20 cellular contexts compared by ENCODE assay signal in genomic region chr6:12278915-12279314, GRCh38. TPM values are rescaled to one million over a fixed set of nuclear protein-coding genes. Genes with fewer than 3 reads are reported as not detected.
A peak's percentile ranks its signal among the peaks of the same experiment; 100 is the strongest.
DNase-seq lines count a peak whose midpoint lies in the region; ATAC-seq, FAIRE-seq and TF ChIP-seq lines count a peak whose summit lies in the region.
"Had no signal": no experiment of that assay in that cellular context is flagged by ENCODE, and none has a peak within 500 bp of the region (broad histone marks: within the 10 kb centered on the region; RNA-seq: fewer than 3 reads in every experiment).

No MANE protein-coding gene starts in this region.

- FAIRE-seq in GM12878 (lab: Jason Lieb, UNC) (no peak), D721Med (lab: Jason Lieb, UNC) (no peak)
- FAIRE-seq: GM12892 had no signal

- H3K4me1 ChIP-seq in GM23248 (ENCODE audit: insufficient read depth) = peaks cover 24% of the 10 kb centered on the region
- peaks cover 4% of the 10 kb centered on the region; the same call in 1 of the 2 replicates for H3K4me1 ChIP-seq in GM12878 (ENCODE audit: control insufficient read depth, insufficient read depth, low read length)
- peaks cover 3 to 7% of the 10 kb centered on the region in 2 experiments for H3K4me1 ChIP-seq in trophoblast cell (ENCODE audit: control insufficient read depth in 1 of 2, insufficient read depth in 2 of 2, low read length in 2 of 2)
- H3K4me1 ChIP-seq: BE2C, HAP-1 had no signal

- no peak overlapping the region for H2BK12ac ChIP-seq in trophoblast cell (ENCODE audit: low read length)

- H2AK5ac ChIP-seq in trophoblast cell (ENCODE audit: low read length) = no peak overlapping the region

- H3K4me3 ChIP-seq in GM23248 = no peak overlapping the region
- peak overlapping the region; percentile 18; the same call in 1 of the 2 replicates for H3K4me3 ChIP-seq in LNCaP clone FGC (ENCODE audit: low read depth, low read length)
- H3K4me3 ChIP-seq in GM12878 = no peak overlapping the region
- no peak overlapping the region for H3K4me3 ChIP-seq in trophoblast cell (ENCODE audit: low read depth, low read length)
- H3K4me3 ChIP-seq: HAP-1, K562 had no signal

- no peaks in the 10 kb centered on the region for H3K9me3 ChIP-seq in GM23248 (ENCODE audit: low read depth)
- no peaks in the 10 kb centered on the region for H3K9me3 ChIP-seq in GM12878 (replicated peaks; ENCODE audit: control insufficient read depth, insufficient read depth, low read length)
- H3K9me3 ChIP-seq in trophoblast cell (ENCODE audit: insufficient read depth, low read depth, low read length) = no peaks in the 10 kb centered on the region
- H3K9me3 ChIP-seq: BE2C, HAP-1 had no signal

- no peaks in the 10 kb centered on the region for H3K27me3 ChIP-seq in GM23248 (replicated peaks; ENCODE audit: insufficient read depth)
- H3K27me3 ChIP-seq in GM12878 (replicated peaks in 1 of 2; ENCODE audit: control insufficient read depth in 2 of 2, insufficient read depth in 2 of 2, low read length in 1 of 2) = no peaks in the 10 kb centered on the region
- no peaks in the 10 kb centered on the region for H3K27me3 ChIP-seq in trophoblast cell (ENCODE audit: insufficient read depth, low read length)

- POLR2A ChIA-PET in GM12878 (lab: Charles Lee) = interaction anchor here (1.0 kb wide), 1 partner anchor 94 kb away, joined by 3 read pairs; no protein-coding TSS in a partner anchor

- H4K20me1 ChIP-seq in GM23248 (ENCODE audit: insufficient read depth) = no peaks in the 10 kb centered on the region
- no peaks in the 10 kb centered on the region for H4K20me1 ChIP-seq in GM12878 (ENCODE audit: control insufficient read depth, insufficient read depth)

- peaks cover 11% of the 10 kb centered on the region for H3F3A ChIP-seq in GM23248 (ENCODE audit: insufficient read depth)

- no peak for ATAC-seq in GM12878
- ATAC-seq: K562 had no signal

- RAD21 ChIA-PET in GM12878 (lab: Charles Lee; ENCODE audit: unreplicated experiment) = interaction anchor here (1.1 to 2.3 kb wide), 4 partner anchors 11 to 557 kb away, joined by 3 to 9 read pairs (median 6); partner anchors contain the start of gene EDN1

- H4K8ac ChIP-seq in trophoblast cell (ENCODE audit: low read depth, low read length) = no peak overlapping the region

- BruUV-seq in GM12878 (replicated peaks; lab: Mats Ljungman, UMichigan) = no TSS peak

- TF ChIP-seq CTCF in LNCaP clone FGC (IDR thresholded peaks at IDR 0.05; ENCODE audit: control insufficient read depth, extremely low read depth, insufficient read depth) (no peak), GM12878 (IDR thresholded peaks at IDR 0.05 in 2 of 3, conservative IDR thresholded peaks at IDR 0.05 in 1 of 3; ENCODE audit: control insufficient read depth in 2 of 3, extremely low read depth in 1 of 3, insufficient read depth in 1 of 3, low read depth in 3 of 3, low read length in 3 of 3) (no peak), D721Med (IDR thresholded peaks at IDR 0.05; ENCODE audit: insufficient read depth, missing control alignments) (no peak)

- H3K36me3 ChIP-seq in GM23248 (ENCODE audit: low read depth) (no peaks in the 10 kb centered on the region), GM12878 (ENCODE audit: control insufficient read depth in 2 of 2, insufficient read depth in 2 of 2, low read length in 1 of 2) (no peaks in the 10 kb centered on the region), trophoblast cell (ENCODE audit: control insufficient read depth in 1 of 2, insufficient read depth in 2 of 2, low read length in 2 of 2) (no peaks in the 10 kb centered on the region)
- H3K36me3 ChIP-seq: BE2C, HAP-1 had no signal

- in situ Hi-C loops in GM23248 (cut with MboI) = no loop called here
- in situ Hi-C loops in GM12878 (cut with MboI) = no loop called here

- no peak overlapping the region for H3K18ac ChIP-seq in trophoblast cell (ENCODE audit: low read length)

- H3K4ac ChIP-seq in trophoblast cell (ENCODE audit: low read depth, low read length) = no peak overlapping the region

- H2AFZ ChIP-seq in GM23248 = peak overlapping the region; percentile 35; the same call in 1 of the 2 replicates
- peak overlapping the region; percentile 77 for H2AFZ ChIP-seq in GM12878 (ENCODE audit: control insufficient read depth, low read depth, low read length)
- no peak overlapping the region for H2AFZ ChIP-seq in trophoblast cell (ENCODE audit: insufficient read depth, low read length, poor library complexity)

- H3K4me2 ChIP-seq in GM23248 (ENCODE audit: unreplicated experiment) (peak overlapping the region; percentile 52), GM12878 (ENCODE audit: control insufficient read depth, insufficient read depth) (no peak overlapping the region), trophoblast cell (ENCODE audit: low read length) (no peak overlapping the region)

- H3K79me1 ChIP-seq in trophoblast cell (ENCODE audit: low read length) = peaks cover 8% of the 10 kb centered on the region

- H2BK120ac ChIP-seq in trophoblast cell (ENCODE audit: insufficient read depth, low read length, poor library complexity) = no peak overlapping the region

- SMC1A ChIA-PET in GM12878 (lab: Charles Lee; ENCODE audit: uncharacterized antibody, unreplicated experiment) = interaction anchor here (1.0 to 1.6 kb wide), 4 partner anchors 11 to 623 kb away, joined by 4 to 7 read pairs (median 5); partner anchors contain the start of gene EDN1

- CTCF ChIA-PET in GM12878 (lab: Yijun Ruan, JAX) = interaction anchor here (1.3 to 2.8 kb wide), 4 partner anchors 11 to 623 kb away, joined by 5 to 22 read pairs (median 11); partner anchors contain the start of gene EDN1

- intact Hi-C loops in GM12878 (cut with micrococcal nuclease; ENCODE audit: unreplicated experiment) = no loop called here

- H4K12ac ChIP-seq in trophoblast cell (ENCODE audit: low read depth, low read length) = no peak overlapping the region

- H3K9ac ChIP-seq in GM23248 (peak overlapping the region; percentile 14; the same call in 1 of the 2 replicates), GM12878 (ENCODE audit: control insufficient read depth, insufficient read depth, low read length) (no peak overlapping the region), trophoblast cell (ENCODE audit: low read length) (no peak overlapping the region)

- no peak overlapping the region for H3K14ac ChIP-seq in trophoblast cell (ENCODE audit: low read length)

- TF ChIP-seq POLR2A in GM12878 (IDR thresholded peaks at IDR 0.05; ENCODE audit: low read depth, low read length) = no peak

- DNase-seq in GM23248 (no peak), LNCaP clone FGC (ENCODE audit: low read depth) (peak; percentile 89), GM12878 (ENCODE audit: low read depth, low spot score) (no peak), trophoblast cell (no peak), iPS-NIHi11 (ENCODE audit: low spot score) (no peak), COLO829 (ENCODE audit: low spot score) (no peak), D721Med (ENCODE audit: insufficient read length, low spot score) (no peak)
- DNase-seq: BE2C; CD4-positive, alpha-beta T cell; NCI-H1417; NCI-H187; NCI-H2107; NCI-H510A; NCI-H748 treated with DMSO at 0.1 percent for 48 hours; NK-92 treated with Interleukin-12 subunit alpha and Interleukin-12 subunit beta, amount 100 ng/mL, for 24 hours; SIG-M5 had no signal

- H3K27ac ChIP-seq in GM23248 (0 out of 2 replicates have a peak overlapping the region, but pooled peaks have one; percentile 2), GM12878 (ENCODE audit: control insufficient read depth, insufficient read depth) (no peak overlapping the region), trophoblast cell (ENCODE audit: low read depth, low read length) (peak overlapping the region; percentile 13)

- no peaks in the 10 kb centered on the region for H3K9me2 ChIP-seq in GM23248 (ENCODE audit: insufficient read depth)

- H3K79me2 ChIP-seq in GM23248 (ENCODE audit: insufficient read depth) (no peaks in the 10 kb centered on the region), GM12878 (ENCODE audit: control insufficient read depth, insufficient read depth, low read length) (no peaks in the 10 kb centered on the region), trophoblast cell (ENCODE audit: control insufficient read depth, insufficient read depth, low read length, poor library complexity) (peaks cover 2% of the 10 kb centered on the region)

- no peak for TF ChIP-seq RAD21 in GM12878 (IDR thresholded peaks at IDR 0.05; ENCODE audit: insufficient read depth, low read depth, low read length)

- no peak overlapping the region for H3K23ac ChIP-seq in trophoblast cell (ENCODE audit: low read length)

- no peak for TF ChIP-seq EP300 in GM12878 (IDR thresholded peaks at IDR 0.05; ENCODE audit: borderline replicate concordance in 1 of 2, control insufficient read depth in 1 of 2, low read depth in 2 of 2, low read length in 2 of 2)

- H2BK5ac ChIP-seq in trophoblast cell (ENCODE audit: low read depth, low read length, poor library complexity) = no peak overlapping the region

- H4K91ac ChIP-seq in trophoblast cell (ENCODE audit: low read depth, low read length) = no peak overlapping the region

TF ChIP-seq in GM12878, 131 proteins besides CTCF, POLR2A, EP300 and RAD21 (continues in another document):
- TF ChIP-seq MAX (IDR thresholded peaks at IDR 0.05; ENCODE audit: low read depth, low read length) = no peak

RNA-seq across cellular contexts. Expression of gene EDN1, which starts 11.2 kb away (rescaled TPM):
- 1.8 and 6.3 TPM in 2 replicates for total RNA-seq in GM23248 (2014; rRNA removed; shearing (Covaris generic))
- polyA plus RNA-seq in GM23248 (2016; fragmentation: Nextera tagmentation; extraction: Ambion mirVana) = 4.1 and 5.2 TPM in 2 replicates
- 2.9 and 3.6 TPM in 2 replicates for total RNA-seq in GM12878 (2013; cell fraction: nucleolus; rRNA removed)
- 2.3 and 3.7 TPM in 2 replicates for total RNA-seq in GM12878 (2014; rRNA removed)
- 4.1 and 4.2 TPM in 2 replicates for total RNA-seq in GM12878 (2014; rRNA removed; fragmentation: Illumina TruSeq; extraction: Trizol)
- 3.0 and 3.5 TPM in 2 replicates for total RNA-seq in GM12878 (2021)
- polyA plus RNA-seq in GM12878 (2011; ENCODE audit: low read depth) = 0.96 TPM
- polyA plus RNA-seq in GM12878 (2011; rRNA removed) = 6.6 and 9.6 TPM in 2 replicates
- polyA plus RNA-seq in GM12878 (2011; cell fraction: cytosol; rRNA removed) = 4.1 and 5.9 TPM in 2 replicates
- 9.2 and 10.0 TPM in 2 replicates for polyA plus RNA-seq in GM12878 (2011; cell fraction: nucleus; rRNA removed)
- polyA plus RNA-seq in GM12878 (2012) = 1.3 and 1.5 TPM in 2 replicates
- polyA plus RNA-seq in GM12878 (2014; fragmentation: Illumina TruSeq; extraction: Trizol) = 4.9 and 5.3 TPM in 2 replicates
- polyA plus RNA-seq in GM12878 (2014; fragmentation: Nextera tagmentation; extraction: Ambion mirVana) = 1 to 10 TPM; 2.0 to 2.5 TPM
- 2.5 and 2.6 TPM in 2 replicates for polyA plus RNA-seq in GM12878 (2014; rRNA removed)
- 1 to 10 TPM; 2.9 to 3.4 TPM for polyA plus RNA-seq in GM12878 (2016; fragmentation: Nextera tagmentation; extraction: Ambion mirVana)
- polyA minus RNA-seq in GM12878 (2011; rRNA and poly(A)+ RNA removed) = 4.6 and 6.6 TPM in 2 replicates
- polyA minus RNA-seq in GM12878 (2011; cell fraction: cytosol; rRNA and poly(A)+ RNA removed) = 2.3 and 4.1 TPM in 2 replicates
- 3.9 and 5.5 TPM in 2 replicates for polyA minus RNA-seq in GM12878 (2011; cell fraction: nucleus; rRNA and poly(A)+ RNA removed)
- polyA plus RNA-seq in trophoblast cell (2013) = 22.0 and 23.3 TPM in 2 replicates
- total RNA-seq: K562, OCI-LY7 had no signal
